ENCODE assay signal across 23 cellular contexts in the genomic region with DNA sequence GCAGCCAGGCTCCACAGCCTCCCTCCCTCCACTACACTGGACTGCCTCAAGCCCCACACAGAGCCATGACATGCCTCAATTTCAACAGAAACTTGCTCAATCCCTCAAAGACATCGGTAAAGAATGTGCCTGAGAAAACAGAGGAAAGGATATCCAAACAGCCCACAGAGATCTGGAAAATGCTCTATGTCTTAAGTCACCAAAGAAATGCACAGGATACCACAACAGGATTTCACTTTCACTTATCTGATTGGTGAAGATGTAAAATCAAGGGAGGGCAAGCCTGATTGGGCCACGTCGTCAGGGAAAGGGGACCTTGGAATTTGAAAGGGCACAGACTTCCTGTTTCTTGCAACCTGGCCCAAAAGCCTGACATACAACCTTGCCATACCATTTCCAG. TPM values are rescaled to one million over a fixed set of nuclear protein-coding genes. Genes with fewer than 3 reads are reported as not detected.
DNase-seq lines count a peak whose midpoint lies in the region; ATAC-seq, FAIRE-seq and TF ChIP-seq lines count a peak whose summit lies in the region.
"Had no signal": no experiment of that assay in that cellular context is flagged by ENCODE, and none has a peak within 500 bp of the region (broad histone marks: within the 10 kb centered on the region; RNA-seq: fewer than 3 reads in every experiment).

No MANE protein-coding gene starts in this region.

- peaks cover 13% of the 10 kb centered on the region for H3K27me3 Mint-ChIP-seq in astrocyte (ENCODE audit: low read depth, unreplicated experiment)
- peaks cover 56% of the 10 kb centered on the region for H3K27me3 Mint-ChIP-seq in CD4-positive, alpha-beta T cell

- no peaks in the 10 kb centered on the region for H3K27me3 ChIP-seq in AG04450 (ENCODE audit: control insufficient read depth, insufficient read depth, low read length)
- H3K27me3 ChIP-seq in astrocyte (ENCODE audit: insufficient read depth, low read length) = no peaks in the 10 kb centered on the region
- peaks cover 14% of the 10 kb centered on the region for H3K27me3 ChIP-seq in CD4-positive, alpha-beta T cell (ENCODE audit: control insufficient read depth, insufficient read depth, low read length)
- H3K27me3 ChIP-seq in pancreas = no peaks in the 10 kb centered on the region

- H3K4me1 ChIP-seq in astrocyte (ENCODE audit: insufficient read depth, low read length) (no peaks in the 10 kb centered on the region), pancreas (no peaks in the 10 kb centered on the region)
- H3K4me1 ChIP-seq: parathyroid adenoma had no signal

- H2AFZ ChIP-seq in astrocyte (ENCODE audit: low read depth, low read length) = no peak overlapping the region
- H2AFZ ChIP-seq: parathyroid adenoma had no signal

- CTCF ChIA-PET in AG04450 (lab: Charles Lee) = no interaction called here
- CTCF ChIA-PET in CD4-positive, alpha-beta T cell (lab: Charles Lee) = no interaction called here

- peak; percentile 86 for DNase-seq in AG04450 (ENCODE audit: low read depth, low spot score)
- peak; percentile 15 for DNase-seq in H54 (ENCODE audit: insufficient read length, low spot score)
- peak; percentile 37 for DNase-seq in astrocyte (ENCODE audit: low read depth)
- peak; percentile 57 to 80 for DNase-seq in foreskin fibroblast
- DNase-seq in CD4-positive, alpha-beta T cell = no peak
- DNase-seq in pancreas = no peak
- DNase-seq in iPS-NIHi7 (ENCODE audit: extremely low spot score) = no peak
- DNase-seq: activated CD4-positive, alpha-beta memory T cell treated with anti-CD3 and anti-CD28 coated beads for 36 hours; activated T-cell treated with anti-CD3 and anti-CD28 coated beads, Interleukin-2, amount 50 U/mL, for 72 hours; AML-193; Calu3; cortex of kidney; GOT3; hippocampal formation; NCI-H1048; NCI-H526 treated with DMSO at 0.1 percent for 48 hours; OCI-M1; stimulated activated naive CD4-positive, alpha-beta T cell had no signal

- H3K36me3 Mint-ChIP-seq in astrocyte (ENCODE audit: low read depth, unreplicated experiment) = no peaks in the 10 kb centered on the region
- no peaks in the 10 kb centered on the region for H3K36me3 Mint-ChIP-seq in CD4-positive, alpha-beta T cell (ENCODE audit: low read depth)
- H3K36me3 Mint-ChIP-seq: activated CD4-positive, alpha-beta memory T cell treated with anti-CD3 and anti-CD28 coated beads for 36 hours had no signal

- intact Hi-C loops in CD4-positive, alpha-beta T cell (cut with DNase I, micrococcal nuclease) = no loop called here
- intact Hi-C loops in pancreas (cut with DNase I) = no loop called here

- H3K4me3 Mint-ChIP-seq in astrocyte (ENCODE audit: unreplicated experiment) = no peak overlapping the region
- no peak overlapping the region for H3K4me3 Mint-ChIP-seq in CD4-positive, alpha-beta T cell
- H3K4me3 Mint-ChIP-seq: activated CD4-positive, alpha-beta memory T cell treated with anti-CD3 and anti-CD28 coated beads for 36 hours; activated T-cell treated with anti-CD3 and anti-CD28 coated beads, Interleukin-2, amount 50 U/mL, for 72 hours had no signal

- no peak for TF ChIP-seq POLR2A in H54 (IDR thresholded peaks at IDR 0.05; ENCODE audit: low read depth, low read length)

- no peak overlapping the region for H3K9ac ChIP-seq in astrocyte (ENCODE audit: low read length)
- H3K9ac ChIP-seq: parathyroid adenoma had no signal

- H3K9me3 ChIP-seq in AG04450 (ENCODE audit: control insufficient read depth, insufficient read depth, low read length) (no peaks in the 10 kb centered on the region), astrocyte (ENCODE audit: insufficient read depth, low read depth, low read length) (no peaks in the 10 kb centered on the region), pancreas (no peaks in the 10 kb centered on the region)
- no peaks in the 10 kb centered on the region for H3K9me3 ChIP-seq in CD4-positive, alpha-beta T cell (ENCODE audit: control insufficient read depth, low read length)

- no peaks in the 10 kb centered on the region for H3K4me1 Mint-ChIP-seq in astrocyte (ENCODE audit: low read depth, unreplicated experiment)
- no peaks in the 10 kb centered on the region for H3K4me1 Mint-ChIP-seq in CD4-positive, alpha-beta T cell (ENCODE audit: low read depth)

- H3K27ac Mint-ChIP-seq in astrocyte (ENCODE audit: unreplicated experiment) = peak overlapping the region; percentile 4
- no peak overlapping the region for H3K27ac Mint-ChIP-seq in CD4-positive, alpha-beta T cell
- H3K27ac Mint-ChIP-seq: activated CD4-positive, alpha-beta memory T cell treated with anti-CD3 and anti-CD28 coated beads for 36 hours; activated T-cell treated with anti-CD3 and anti-CD28 coated beads, Interleukin-2, amount 50 U/mL, for 72 hours had no signal

- H3K4me3 ChIP-seq in AG04450 (ENCODE audit: low read depth, low read length) (no peak overlapping the region; the same call in 1 of the 2 replicates), astrocyte (ENCODE audit: insufficient read depth, low read depth, low read length) (no peak overlapping the region), foreskin fibroblast (ENCODE audit: low read depth in 1 of 2, low read length in 2 of 2) (no peak overlapping the region), pancreas (no peak overlapping the region)
- H3K4me3 ChIP-seq: SK-N-MC, smooth muscle cell had no signal

- H3K9me3 Mint-ChIP-seq in astrocyte (ENCODE audit: unreplicated experiment) = no peaks in the 10 kb centered on the region
- no peaks in the 10 kb centered on the region for H3K9me3 Mint-ChIP-seq in CD4-positive, alpha-beta T cell

- peak overlapping the region; percentile 87 for H3K27ac ChIP-seq in AG04450 (ENCODE audit: low read depth, low read length)
- H3K27ac ChIP-seq in astrocyte (ENCODE audit: low read depth, low read length) = no peak overlapping the region
- no peak overlapping the region for H3K27ac ChIP-seq in CD4-positive, alpha-beta T cell (ENCODE audit: low read depth, low read length)
- no peak overlapping the region for H3K27ac ChIP-seq in pancreas
- H3K27ac ChIP-seq: parathyroid adenoma, SK-N-MC had no signal

- H3K4me2 ChIP-seq in astrocyte (ENCODE audit: low read length) = no peak overlapping the region
- H3K4me2 ChIP-seq: smooth muscle cell had no signal

- FAIRE-seq in H54 (lab: Jason Lieb, UNC) (no peak), astrocyte (lab: Jason Lieb, UNC) (no peak), pancreas (lab: Jason Lieb, UNC) (no peak)

- no peaks in the 10 kb centered on the region for H3K36me3 ChIP-seq in astrocyte (ENCODE audit: insufficient read depth, low read length)
- H3K36me3 ChIP-seq in pancreas = no peaks in the 10 kb centered on the region

- H4K20me1 ChIP-seq in astrocyte (ENCODE audit: insufficient read depth, low read length) = no peaks in the 10 kb centered on the region

- ATAC-seq in CD4-positive, alpha-beta T cell (ENCODE audit: poor library complexity) = no peak
- ATAC-seq in pancreas (no peak), GM18858 (IDR thresholded peaks at IDR 0.05; ENCODE audit: unreplicated experiment) (no peak)
- ATAC-seq: activated T-cell treated with anti-CD3 and anti-CD28 coated beads, Interleukin-2, amount 50 U/mL, for 72 hours; left lobe of liver had no signal

- no peaks in the 10 kb centered on the region for H3K79me2 ChIP-seq in astrocyte (ENCODE audit: insufficient read depth, low read length)
- H3K79me2 ChIP-seq: parathyroid adenoma had no signal

- POLR2A ChIA-PET in AG04450 (lab: Yijun Ruan, JAX) = no interaction called here
- POLR2A ChIA-PET in CD4-positive, alpha-beta T cell (lab: Charles Lee) = no interaction called here

- 11 to 20% methylated on average over 3 of the region's 3 CpGs for WGBS in pancreas, 2 donors

- TF ChIP-seq CTCF in AG04450 (IDR thresholded peaks at IDR 0.05; ENCODE audit: low read depth, low read length) = no peak
- TF ChIP-seq CTCF in astrocyte (IDR thresholded peaks at IDR 0.05; ENCODE audit: insufficient read depth, low read depth, low read length) = no peak
- TF ChIP-seq CTCF in foreskin fibroblast (IDR thresholded peaks at IDR 0.05; ENCODE audit: low read depth, low read length) = no peak
- no peak for TF ChIP-seq CTCF in CD4-positive, alpha-beta T cell (IDR thresholded peaks at IDR 0.05)
- TF ChIP-seq CTCF in pancreas (IDR thresholded peaks at IDR 0.05) = no peak

RNA-seq across cellular contexts. Expression of gene CACNA1A, which starts 14.2 kb away (rescaled TPM):
- 12.2 and 14.4 TPM in 2 replicates for polyA plus RNA-seq in AG04450 (2011; rRNA removed)
- polyA minus RNA-seq in AG04450 (2011; rRNA and poly(A)+ RNA removed) = 26.6 and 29.7 TPM in 2 replicates
- 7.9 and 9.4 TPM in 2 replicates for total RNA-seq in astrocyte
- total RNA-seq in CD4-positive, alpha-beta T cell = under 1 TPM; 0.30 to 0.45 TPM
- total RNA-seq in pancreas = 1 to 10 TPM; 2.4 to 8.6 (median 5.2) TPM
- polyA plus RNA-seq in pancreas = 10 to 100 TPM; 20.4 to 42.6 TPM

Comparison
In these comparisons a context has a peak if more than half of its experiments do, and no peak if none do; other contexts are left out.
1. DNase-seq: peak in AG04450 (single experiment), H54 (single experiment), astrocyte (single experiment) and foreskin fibroblast (2 of 2); none in CD4-positive, alpha-beta T cell (0 of 10), pancreas (0 of 6) and iPS-NIHi7 (single experiment).